25 cellular contexts compared by ENCODE assay signal in genomic region chr10:59304521-59305097, GRCh38. TPM values are rescaled to one million over a fixed set of nuclear protein-coding genes. Genes with fewer than 3 reads are reported as not detected.
DNase-seq lines count a peak whose midpoint lies in the region; ATAC-seq, FAIRE-seq and TF ChIP-seq lines count a peak whose summit lies in the region.
"Had no signal": no experiment of that assay in that cellular context is flagged by ENCODE, and none has a peak within 500 bp of the region (broad histone marks: within the 10 kb centered on the region; RNA-seq: fewer than 3 reads in every experiment).

No MANE protein-coding gene starts in this region.

- H3K27me3 ChIP-seq in HepG2 (ENCODE audit: control insufficient read depth in 1 of 2, insufficient read depth in 2 of 2, low read length in 2 of 2) (no peaks in the 10 kb centered on the region), right lobe of liver (no peaks in the 10 kb centered on the region), dorsolateral prefrontal cortex (no peaks in the 10 kb centered on the region), foreskin keratinocyte (no peaks in the 10 kb centered on the region)
- H3K27me3 ChIP-seq: BE2C; BLaER1 treated with 17β-estradiol and CSF1 and Interleukin-3, amounts not matched to agents 10 nM and 100 nM had no signal

- CTCF ChIA-PET in HepG2 (lab: Yijun Ruan, JAX; ENCODE audit: low intra/inter-chr PET ratio, low total read pairs): no interaction called here

- H3K4me1 Mint-ChIP-seq in CD14-positive monocyte: no peaks in the 10 kb centered on the region
- H3K4me1 Mint-ChIP-seq: CD4-positive, alpha-beta memory T cell had no signal

- 3% methylated on average over 2 of the region's 2 CpGs for WGBS in HepG2 (ENCODE audit: low lambda C conversion rate)
- WGBS in right lobe of liver (ENCODE audit: insufficient coverage, low coverage, low lambda C conversion rate, missing lambda C conversion rate): 58% methylated on average over 2 of the region's 2 CpGs

- TF ChIP-seq POLR2A in HepG2 (IDR thresholded peaks at IDR 0.05; ENCODE audit: insufficient read depth in 1 of 2, low read depth in 2 of 2, low read length in 2 of 2): no peak
- no peak for TF ChIP-seq POLR2A in right lobe of liver (IDR thresholded peaks at IDR 0.05)
- TF ChIP-seq POLR2A in H54 (IDR thresholded peaks at IDR 0.05; ENCODE audit: low read depth, low read length): no peak

- no peaks in the 10 kb centered on the region for H3K79me2 ChIP-seq in HepG2 (ENCODE audit: insufficient read depth, low read length)

- no peak overlapping the region for H2AFZ ChIP-seq in HepG2 (ENCODE audit: low read length)
- H2AFZ ChIP-seq: GM23248 had no signal

- no peak for TF ChIP-seq EP300 in HepG2 (IDR thresholded peaks at IDR 0.05; ENCODE audit: low read depth in 2 of 2, low read length in 2 of 2)
- no peak for TF ChIP-seq EP300 in HepG2 (CRISPR knock-in tag; IDR thresholded peaks at IDR 0.05; ENCODE audit: borderline replicate concordance)

- BruUV-seq in HepG2 (replicated peaks; lab: Mats Ljungman, UMichigan): no TSS peak

- H3K9me3 ChIP-seq in HepG2 (ENCODE audit: low read length) (no peaks in the 10 kb centered on the region), right lobe of liver (no peaks in the 10 kb centered on the region)
- H3K9me3 ChIP-seq: A549, BE2C, HAP-1 had no signal

- H3K36me3 ChIP-seq in HepG2 (replicated peaks in 1 of 2; ENCODE audit: control insufficient read depth in 1 of 2, insufficient read depth in 2 of 2, low read length in 2 of 2): no peaks in the 10 kb centered on the region
- H3K36me3 ChIP-seq in right lobe of liver: no peaks in the 10 kb centered on the region
- H3K36me3 ChIP-seq: BE2C; BLaER1 treated with 17β-estradiol and CSF1 and Interleukin-3, amounts not matched to agents 10 nM and 100 nM; HAP-1 had no signal

- POLR2A ChIA-PET in HepG2 (lab: Yijun Ruan, JAX): no interaction called here

- intact Hi-C loops in HepG2 (cut with micrococcal nuclease; ENCODE audit: unreplicated experiment) (no loop called here), right lobe of liver (cut with DNase I) (no loop called here), dorsolateral prefrontal cortex (cut with DNase I) (no loop called here), CD14-positive monocyte (cut with micrococcal nuclease) (no loop called here)

- H3K4me2 ChIP-seq in HepG2 (ENCODE audit: low read depth, low read length): no peak overlapping the region
- H3K4me2 ChIP-seq: A549 had no signal

- H3K27ac ChIP-seq in HepG2 (ENCODE audit: extremely low read length, insufficient read depth, low read length) (no peak overlapping the region), right lobe of liver (no peak overlapping the region), dorsolateral prefrontal cortex (peak overlapping the region in 45 of 59 donors; percentile 12 to 99 (median 76)), foreskin keratinocyte (no peak overlapping the region)
- H3K27ac ChIP-seq: A549; BLaER1 treated with 17β-estradiol and CSF1 and Interleukin-3, amounts not matched to agents 10 nM and 100 nM; GM23248 had no signal

- DNase-seq in HepG2 (ENCODE audit: low spot score) (no peak), right lobe of liver (no peak), dorsolateral prefrontal cortex (no peak), foreskin keratinocyte (peak in 1 of 2 donors; percentile 45), CD14-positive monocyte (ENCODE audit: low spot score) (no peak), H54 (ENCODE audit: insufficient read length, low spot score) (no peak)
- DNase-seq in activated CD4-positive, CD25-positive, alpha-beta regulatory T cell (lab: John Stamatoyannopoulos, UW): no peak
- DNase-seq: 8988T; ACHN; AML-193; BE2C; Calu3; CD4-positive, alpha-beta memory T cell; COR-L47; DMS53; DMS79 treated with DMSO at 0.1 percent for 48 hours; GF-D8; GM23248; HFFc6 had no signal

- no peak overlapping the region for H3K4me3 Mint-ChIP-seq in CD14-positive monocyte
- H3K4me3 Mint-ChIP-seq: CD4-positive, alpha-beta memory T cell; HFFc6 had no signal

- H3K9ac ChIP-seq in HepG2 (ENCODE audit: insufficient read depth, low read depth, low read length): no peak overlapping the region
- H3K9ac ChIP-seq: BLaER1 treated with 17β-estradiol and CSF1 and Interleukin-3, amounts not matched to agents 10 nM and 100 nM; GM23248 had no signal

- H3K27ac Mint-ChIP-seq in CD14-positive monocyte: no peak overlapping the region
- H3K27ac Mint-ChIP-seq: CD4-positive, alpha-beta memory T cell; HFFc6 had no signal

- ATAC-seq in HepG2: no peak
- ATAC-seq in right lobe of liver: no peak
- ATAC-seq in foreskin keratinocyte: peak; percentile 27
- ATAC-seq: A549 had no signal

- FAIRE-seq in HepG2 (lab: Jason Lieb, UNC) (no peak), H54 (lab: Jason Lieb, UNC) (no peak)
- FAIRE-seq: A549, GM12891, GM18507 had no signal

- no peaks in the 10 kb centered on the region for H4K20me1 ChIP-seq in HepG2 (ENCODE audit: insufficient read depth, low read length)
- H4K20me1 ChIP-seq: BLaER1 treated with 17β-estradiol and CSF1 and Interleukin-3, amounts not matched to agents 10 nM and 100 nM had no signal

- H3K4me1 ChIP-seq in HepG2 (ENCODE audit: insufficient read depth, low read length): no peaks in the 10 kb centered on the region
- H3K4me1 ChIP-seq in right lobe of liver: no peaks in the 10 kb centered on the region
- H3K4me1 ChIP-seq in foreskin keratinocyte: peaks cover 8% of the 10 kb centered on the region
- H3K4me1 ChIP-seq: A549, HAP-1 had no signal

- no peak for TF ChIP-seq RAD21 in HepG2 (CRISPR knock-in tag; IDR thresholded peaks at IDR 0.05)

- TF ChIP-seq CTCF in HepG2 (CRISPR knock-in tag; IDR thresholded peaks at IDR 0.05): no peak
- no peak for TF ChIP-seq CTCF in right lobe of liver (IDR thresholded peaks at IDR 0.05)
- TF ChIP-seq CTCF in dorsolateral prefrontal cortex (IDR thresholded peaks at IDR 0.05 in 54 of 56, conservative IDR thresholded peaks at IDR 0.05 in 2 of 56; ENCODE audit: low read depth in 1 of 56, partially characterized antibody in 56 of 56): no peak
- no peak for TF ChIP-seq CTCF in foreskin keratinocyte (conservative IDR thresholded peaks at IDR 0.05)
- TF ChIP-seq CTCF in CD14-positive monocyte (IDR thresholded peaks at IDR 0.05): no peak

- no peaks in the 10 kb centered on the region for H3K36me3 Mint-ChIP-seq in CD14-positive monocyte
- H3K36me3 Mint-ChIP-seq: CD4-positive, alpha-beta memory T cell had no signal

- in situ Hi-C loops in HepG2 (cut with HindIII; ENCODE audit: extremely low pct_ligation_motif_present, low pct_unique_long_range_greater_than_20kb): no loop called here

- no peak overlapping the region for H3K4me3 ChIP-seq in HepG2 (replicated peaks in 1 of 3; ENCODE audit: insufficient read depth in 1 of 3, low read depth in 2 of 3, low read length in 3 of 3)
- H3K4me3 ChIP-seq in right lobe of liver: no peak overlapping the region
- no peak overlapping the region for H3K4me3 ChIP-seq in dorsolateral prefrontal cortex
- H3K4me3 ChIP-seq: A549; BLaER1 treated with 17β-estradiol and CSF1 and Interleukin-3, amounts not matched to agents 10 nM and 100 nM; GM23248; HAP-1 had no signal

- peaks cover 0 to 19% (median 5%) of the 10 kb centered on the region in 7 donors for H3K9me3 Mint-ChIP-seq in CD14-positive monocyte

- peaks cover 0 to 2% (median 0%) of the 10 kb centered on the region in 3 donors for H3K27me3 Mint-ChIP-seq in CD14-positive monocyte (ENCODE audit: low read depth in 3 of 3)
- H3K27me3 Mint-ChIP-seq: CD4-positive, alpha-beta memory T cell had no signal

TF ChIP-seq in HepG2, 621 proteins besides CTCF, POLR2A, EP300 and RAD21 (continues in another document):
- TF ChIP-seq HNRNPK (IDR thresholded peaks at IDR 0.05; ENCODE audit: low read depth, low read length, poor library complexity, severe bottlenecking) (peak; percentile 91), KMT2A (CRISPR knock-in tag; IDR thresholded peaks at IDR 0.05) (no peak), PCBP1 (IDR thresholded peaks at IDR 0.05; ENCODE audit: borderline replicate concordance, low read depth, low read length) (0 out of 2 replicates have a peak, but pooled peaks have one; percentile 63), NFKB2 (CRISPR knock-in tag; IDR thresholded peaks at IDR 0.05; ENCODE audit: borderline replicate concordance) (no peak), SCMH1 (CRISPR knock-in tag; IDR thresholded peaks at IDR 0.05; ENCODE audit: borderline replicate concordance) (no peak), SP4 (CRISPR knock-in tag; IDR thresholded peaks at IDR 0.05) (no peak)

RNA-seq across cellular contexts. Expression of gene FAM13C, which starts 57.7 kb away (rescaled TPM):
- total RNA-seq in HepG2 (2016; rRNA removed; fragmentation: Illumina TruSeq; extraction: Trizol) (0.07 TPM in 1 of 2 replicates, not detected in the other), right lobe of liver (1 to 10 TPM in 4 of 6 experiments, under 1 TPM in 2; 0.49 to 7.4 (median 1.5) TPM), dorsolateral prefrontal cortex (100 to 1,000 TPM in 44 of 120 experiments, 10 to 100 TPM in 76; 54.6 to 219 (median 93.7) TPM), foreskin keratinocyte (0.35 and 0.65 TPM in 2 replicates)
- not detected in 2 replicates for total RNA-seq in HepG2 (2016; cell fraction: cytosol; rRNA removed; fragmentation: Illumina TruSeq; extraction: Trizol; ENCODE audit: low read depth)
- total RNA-seq in HepG2 (2016; cell fraction: insoluble cytoplasmic fraction; rRNA removed; fragmentation: Illumina TruSeq; extraction: Trizol): 0.13 TPM in 1 of 2 replicates, not detected in the other
- not detected in 2 replicates for total RNA-seq in HepG2 (2016; cell fraction: membrane; rRNA removed; fragmentation: Illumina TruSeq; extraction: Trizol)
- total RNA-seq in HepG2 (2016; cell fraction: nucleus; rRNA removed; fragmentation: Illumina TruSeq; extraction: Trizol): 0.62 TPM in 1 of 2 replicates, not detected in the other
- polyA plus RNA-seq in HepG2 (2011; rRNA removed) (0.04 and 0.26 TPM in 2 replicates), foreskin keratinocyte (0.11 TPM in 2 replicates), CD14-positive monocyte (not detected)
- polyA plus RNA-seq in HepG2 (2011; cell fraction: cytosol; rRNA removed): 0.01 and 0.04 TPM in 2 replicates
- polyA plus RNA-seq in HepG2 (2011; cell fraction: nucleus; rRNA removed): not detected in 2 replicates
- polyA plus RNA-seq in HepG2 (2012): 1.6 and 1.7 TPM in 2 replicates
- not detected in 2 replicates for polyA plus RNA-seq in HepG2 (2016; cell fraction: cytosol; fragmentation: Illumina TruSeq; extraction: Trizol; ENCODE audit: low read depth)
- not detected in 2 replicates for polyA plus RNA-seq in HepG2 (2016; cell fraction: insoluble cytoplasmic fraction; fragmentation: Illumina TruSeq; extraction: Trizol; ENCODE audit: low read depth)
- polyA plus RNA-seq in HepG2 (2016; cell fraction: membrane; fragmentation: Illumina TruSeq; extraction: Trizol; ENCODE audit: low read depth): not detected in 2 replicates
- not detected in 2 replicates for polyA plus RNA-seq in HepG2 (2016; cell fraction: nucleus; fragmentation: Illumina TruSeq; extraction: Trizol; ENCODE audit: insufficient read depth, low read depth)
- 0.04 TPM in 1 of 2 replicates, not detected in the other for polyA minus RNA-seq in HepG2 (2011; rRNA and poly(A)+ RNA removed; ENCODE audit: low replicate concordance)
- 0.18 TPM in 1 of 2 replicates, not detected in the other for polyA minus RNA-seq in HepG2 (2011; cell fraction: cytosol; rRNA and poly(A)+ RNA removed)
- 0.99 and 1.3 TPM in 2 replicates for polyA minus RNA-seq in HepG2 (2011; cell fraction: nucleus; rRNA and poly(A)+ RNA removed)
- total RNA-seq: Calu3; CD4-positive, alpha-beta memory T cell; G401; HFFc6 had no signal
- polyA plus RNA-seq: A549; CD4-positive, alpha-beta memory T cell had no signal

Comparison
In these comparisons a context has a peak if more than half of its experiments do, and no peak if none do; other contexts are left out.
1. H3K27ac ChIP-seq: peak in dorsolateral prefrontal cortex (45 of 59); none in HepG2 (single experiment), right lobe of liver (0 of 3) and foreskin keratinocyte (single experiment).
2. RNA of gene FAM13C, which starts 57.7 kb away (total RNA-seq): 54.6 to 219 TPM in dorsolateral prefrontal cortex; 0.49 to 7.4 TPM in right lobe of liver, 0.35 to 0.65 TPM in foreskin keratinocyte and 0.07 to 0.62 TPM in HepG2; every median in the first group is over 4 times any median in the second.